In the genomic region with DNA sequence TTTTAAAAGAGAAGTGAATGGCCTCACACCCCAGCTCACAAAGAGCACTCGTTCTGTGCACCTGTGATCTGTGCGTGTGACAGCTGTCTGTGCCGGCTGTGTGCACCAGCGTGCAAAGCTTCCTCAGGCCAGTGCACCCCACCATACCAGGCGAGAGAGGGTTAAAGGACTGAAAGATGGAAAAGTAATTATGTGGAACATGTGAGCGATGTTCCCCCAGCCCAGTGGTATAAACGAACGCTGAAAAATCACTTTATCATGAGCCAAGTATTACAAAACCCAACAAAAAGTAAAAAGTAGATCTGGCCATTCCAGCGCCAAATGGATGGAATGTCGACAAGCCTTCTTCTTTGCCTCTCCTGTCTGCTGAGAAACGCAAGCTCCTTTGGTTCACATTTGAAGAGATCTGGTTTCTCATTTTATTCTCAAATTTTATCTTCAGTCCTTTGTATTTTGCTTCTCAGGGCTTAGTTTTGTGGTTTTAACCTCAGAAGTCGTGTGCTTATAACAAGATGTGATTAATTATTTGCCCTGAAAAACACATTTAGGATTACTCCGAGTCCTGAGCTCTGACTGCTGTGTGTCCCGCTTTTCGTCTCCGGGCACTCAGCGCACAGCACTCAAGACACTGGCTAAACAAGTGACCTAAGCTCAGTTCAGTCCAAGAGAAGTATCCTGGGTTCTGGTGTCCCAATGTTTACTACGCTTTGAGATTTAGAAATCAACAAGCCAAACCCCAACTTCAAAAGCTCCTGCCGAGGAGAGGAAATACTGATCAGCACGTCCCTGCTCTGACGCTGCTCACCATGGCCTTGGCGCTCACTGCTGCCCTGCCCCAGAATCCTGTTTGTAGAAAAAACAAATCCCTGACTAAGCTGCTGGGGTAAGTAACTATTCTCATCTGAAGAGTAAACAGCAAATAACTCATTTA, we compare ENCODE assay signal across 13 cellular contexts. TPM values are rescaled to one million over a fixed set of nuclear protein-coding genes. Genes with fewer than 3 reads are reported as not detected.
DNase-seq lines count a peak whose midpoint lies in the region; ATAC-seq and TF ChIP-seq lines count a peak whose summit lies in the region.
"Had no signal": no experiment of that assay in that cellular context is flagged by ENCODE, and none has a peak within 500 bp of the region (broad histone marks: within the 10 kb centered on the region; RNA-seq: fewer than 3 reads in every experiment).

No MANE protein-coding gene starts in this region.

- H3K4me1 ChIP-seq in left ventricle myocardium inferior (peaks cover 32% of the 10 kb centered on the region), ovary (ENCODE audit: insufficient read depth) (peaks cover 54% of the 10 kb centered on the region), urinary bladder (ENCODE audit: insufficient read depth) (no peaks in the 10 kb centered on the region)

- WGBS in ovary, 3 donors = 19 to 27% (median 21%) methylated on average over 22 of the region's 22 CpGs
- 60% methylated on average over 22 of the region's 22 CpGs for WGBS in urinary bladder

- H3K4me1 Mint-ChIP-seq in activated CD8-positive, alpha-beta T cell treated with anti-CD3 and anti-CD28 coated beads, Interleukin-2, amount 10 ng/mL, durations not matched to agents 7 days and 5 days (ENCODE audit: low read depth) = no peaks in the 10 kb centered on the region
- H3K4me1 Mint-ChIP-seq in activated CD8-positive, alpha-beta T cell treated with anti-CD3 and anti-CD28 coated beads for 36 hours (ENCODE audit: low read depth) = no peaks in the 10 kb centered on the region

- TF ChIP-seq EP300 in ovary (IDR thresholded peaks at IDR 0.05) = no peak

- peak overlapping the region; percentile 16 for H3K27ac Mint-ChIP-seq in activated CD8-positive, alpha-beta T cell treated with anti-CD3 and anti-CD28 coated beads, Interleukin-2, amount 10 ng/mL, durations not matched to agents 7 days and 5 days
- H3K27ac Mint-ChIP-seq in activated CD8-positive, alpha-beta T cell treated with anti-CD3 and anti-CD28 coated beads for 36 hours = no peak overlapping the region

- intact Hi-C loops in activated CD8-positive, alpha-beta T cell treated with anti-CD3 and anti-CD28 coated beads for 36 hours (cut with micrococcal nuclease) = no loop called here
- intact Hi-C loops in left ventricle myocardium inferior (cut with micrococcal nuclease) (no loop called here), ovary (cut with DNase I) (loop anchor here in 1 of 4 donors (5.0 kb wide), 1 partner anchor 79 kb away; the partner anchor contains the start of gene ECM2)

- H3K9me3 ChIP-seq in left ventricle myocardium inferior (replicated peaks) (no peaks in the 10 kb centered on the region), ovary (no peaks in the 10 kb centered on the region)

- no peak overlapping the region for H3K4me3 ChIP-seq in left ventricle myocardium inferior
- no peak overlapping the region for H3K4me3 ChIP-seq in ovary
- H3K4me3 ChIP-seq in urinary bladder (ENCODE audit: low read depth, low read length) = no peak overlapping the region

- TF ChIP-seq CTCF in activated CD8-positive, alpha-beta T cell treated with anti-CD3 and anti-CD28 coated beads for 36 hours (IDR thresholded peaks at IDR 0.05) = no peak
- TF ChIP-seq CTCF in left ventricle myocardium inferior (IDR thresholded peaks at IDR 0.05; ENCODE audit: borderline replicate concordance) (no peak), ovary (IDR thresholded peaks at IDR 0.05) (no peak)

- no peak for TF ChIP-seq POLR2A in ovary (IDR thresholded peaks at IDR 0.05)

- no peaks in the 10 kb centered on the region for H3K9me3 Mint-ChIP-seq in activated CD8-positive, alpha-beta T cell treated with anti-CD3 and anti-CD28 coated beads, Interleukin-2, amount 10 ng/mL, durations not matched to agents 7 days and 5 days (ENCODE audit: insufficient read depth)
- H3K9me3 Mint-ChIP-seq in activated CD8-positive, alpha-beta T cell treated with anti-CD3 and anti-CD28 coated beads for 36 hours = no peaks in the 10 kb centered on the region

- POLR2A ChIA-PET in activated CD8-positive, alpha-beta T cell treated with anti-CD3 and anti-CD28 coated beads, Interleukin-2, amount 10 ng/mL, durations not matched to agents 7 days and 5 days (lab: Charles Lee) = no interaction called here
- POLR2A ChIA-PET in activated CD8-positive, alpha-beta T cell treated with anti-CD3 and anti-CD28 coated beads for 36 hours (lab: Charles Lee) = interaction anchor here (1.0 kb wide), 1 partner anchor 15 kb away, joined by 3 read pairs; no protein-coding TSS in a partner anchor

- no peak for ATAC-seq in activated CD8-positive, alpha-beta T cell treated with anti-CD3 and anti-CD28 coated beads, Interleukin-2, amount 10 ng/mL, durations not matched to agents 7 days and 5 days
- no peak for ATAC-seq in activated CD8-positive, alpha-beta T cell treated with anti-CD3 and anti-CD28 coated beads for 36 hours

- H3K36me3 Mint-ChIP-seq in activated CD8-positive, alpha-beta T cell treated with anti-CD3 and anti-CD28 coated beads, Interleukin-2, amount 10 ng/mL, durations not matched to agents 7 days and 5 days (ENCODE audit: low read depth) = peaks cover 49% of the 10 kb centered on the region
- H3K36me3 Mint-ChIP-seq in activated CD8-positive, alpha-beta T cell treated with anti-CD3 and anti-CD28 coated beads for 36 hours (ENCODE audit: low read depth) = peaks cover 29% of the 10 kb centered on the region

- CTCF ChIA-PET in activated CD8-positive, alpha-beta T cell treated with anti-CD3 and anti-CD28 coated beads, Interleukin-2, amount 10 ng/mL, durations not matched to agents 7 days and 5 days (lab: Charles Lee) = interaction anchor here (1.3 kb wide), 1 partner anchor 18 kb away, joined by 3 read pairs; no protein-coding TSS in a partner anchor
- CTCF ChIA-PET in activated CD8-positive, alpha-beta T cell treated with anti-CD3 and anti-CD28 coated beads for 36 hours (lab: Charles Lee) = interaction anchor here (0.7 to 1.2 kb wide), 2 partner anchors 15 to 18 kb away, joined by 3 to 6 read pairs; no protein-coding TSS in a partner anchor

- H3K27ac ChIP-seq in left ventricle myocardium inferior (replicated peaks) (peak overlapping the region; percentile 83), ovary (peak overlapping the region; percentile 79 to 90), urinary bladder (ENCODE audit: low read depth) (peak overlapping the region; percentile 75)

- no peak overlapping the region for H3K4me3 Mint-ChIP-seq in activated CD8-positive, alpha-beta T cell treated with anti-CD3 and anti-CD28 coated beads, Interleukin-2, amount 10 ng/mL, durations not matched to agents 7 days and 5 days
- no peak overlapping the region for H3K4me3 Mint-ChIP-seq in activated CD8-positive, alpha-beta T cell treated with anti-CD3 and anti-CD28 coated beads for 36 hours

- H3K27me3 ChIP-seq in left ventricle myocardium inferior (ENCODE audit: low read depth) (no peaks in the 10 kb centered on the region), ovary (no peaks in the 10 kb centered on the region)

- H3K36me3 ChIP-seq in left ventricle myocardium inferior = peaks cover 88% of the 10 kb centered on the region
- H3K36me3 ChIP-seq in ovary = no peaks in the 10 kb centered on the region
- H3K36me3 ChIP-seq in urinary bladder (ENCODE audit: insufficient read depth) = peaks cover 2% of the 10 kb centered on the region

- H3K27me3 Mint-ChIP-seq in activated CD8-positive, alpha-beta T cell treated with anti-CD3 and anti-CD28 coated beads, Interleukin-2, amount 10 ng/mL, durations not matched to agents 7 days and 5 days (ENCODE audit: low read depth) = no peaks in the 10 kb centered on the region
- H3K27me3 Mint-ChIP-seq in activated CD8-positive, alpha-beta T cell treated with anti-CD3 and anti-CD28 coated beads for 36 hours = no peaks in the 10 kb centered on the region

- DNase-seq in activated CD8-positive, alpha-beta T cell treated with anti-CD3 and anti-CD28 coated beads, Interleukin-2, amount 10 ng/mL, durations not matched to agents 7 days and 5 days = no peak
- no peak for DNase-seq in activated CD8-positive, alpha-beta T cell treated with anti-CD3 and anti-CD28 coated beads for 36 hours
- DNase-seq in left ventricle myocardium inferior = no peak
- DNase-seq in ovary = peak; percentile 75 to 82 (median 78)
- no peak for DNase-seq in NCI-H2171 (lab: John Stamatoyannopoulos, UW)
- no peak for DNase-seq in effector CD8-positive, alpha-beta T cell (lab: John Stamatoyannopoulos, UW)
- DNase-seq in kidney glomerular epithelial cell (lab: John Stamatoyannopoulos, UW) = no peak
- DNase-seq: 8988T; activated CD8-positive, alpha-beta memory T cell treated with anti-CD3 and anti-CD28 coated beads, Interleukin-2, amount 50 U/mL, for 4 hours; Calu3; NCI-H1105 treated with DMSO at 0.1 percent for 48 hours; NCI-H526 treated with DMSO at 0.1 percent for 48 hours had no signal

RNA-seq across cellular contexts. Expression of gene IPPK, which starts 53.5 kb away (rescaled TPM):
- 1 to 10 TPM; 8.7 to 9.7 TPM for total RNA-seq in activated CD8-positive, alpha-beta T cell treated with anti-CD3 and anti-CD28 coated beads, Interleukin-2, amount 10 ng/mL, durations not matched to agents 7 days and 5 days
- total RNA-seq in activated CD8-positive, alpha-beta T cell treated with anti-CD3 and anti-CD28 coated beads for 36 hours = 10 to 100 TPM; 12.5 to 15.8 TPM
- total RNA-seq in left ventricle myocardium inferior = 7.3 TPM
- total RNA-seq in ovary = 1 to 10 TPM; 5.7 to 8.5 (median 7.1) TPM
- polyA plus RNA-seq in ovary = 1 to 10 TPM; 4.7 to 6.2 TPM
- 10.1 TPM for total RNA-seq in urinary bladder
- polyA plus RNA-seq in urinary bladder = 5.3 TPM

Comparison
In these comparisons a context has a peak if more than half of its experiments do, and no peak if none do; other contexts are left out.
1. DNase-seq: peak in ovary (5 of 5); none in activated CD8-positive, alpha-beta T cell treated with anti-CD3 and anti-CD28 coated beads, Interleukin-2, amount 10 ng/mL, durations not matched to agents 7 days and 5 days (single experiment), activated CD8-positive, alpha-beta T cell treated with anti-CD3 and anti-CD28 coated beads for 36 hours (single experiment), left ventricle myocardium inferior (single experiment), NCI-H2171 (single experiment), effector CD8-positive, alpha-beta T cell (single experiment) and kidney glomerular epithelial cell (single experiment).
2. Peak in every context shown above with its lines, with median percentiles within 50 percentile points of each other: H3K27ac ChIP-seq.